21 cellular contexts compared by ENCODE assay signal in the genomic region with DNA sequence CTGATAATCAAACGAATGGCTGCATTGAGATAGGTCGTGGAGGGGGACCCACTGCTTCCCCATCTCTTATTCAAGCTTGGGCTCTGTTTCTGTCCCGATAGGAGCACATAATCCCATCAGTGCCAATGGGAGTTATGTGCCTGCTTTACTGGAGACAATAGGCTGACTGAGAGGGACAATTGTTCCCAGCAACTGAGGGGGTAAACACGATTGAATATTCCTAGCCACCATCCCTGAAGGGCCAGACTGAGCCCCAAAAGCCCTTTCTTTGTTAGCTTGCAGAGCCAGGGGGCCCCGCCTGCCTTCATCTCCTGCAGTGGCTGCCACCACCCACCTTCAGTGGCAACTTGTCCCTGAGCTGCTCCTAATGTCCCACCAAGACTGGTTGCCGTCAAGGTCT.
"Had no signal": no experiment of that assay in that cellular context is flagged by ENCODE, and none has a peak within 500 bp of the region (broad histone marks: within the 10 kb centered on the region; RNA-seq: fewer than 3 reads in every experiment).

No MANE protein-coding gene starts in this region.

- H3K9me3 ChIP-seq: heart left ventricle, left lung, lower lobe of right lung, ovary, testis, tibial nerve, upper lobe of right lung, vagina had no signal

- H3K27me3 ChIP-seq: heart left ventricle, left lung, ovary, testis, tibial nerve, upper lobe of right lung, vagina had no signal

- H3K4me3 Mint-ChIP-seq: dendritic cell treated with granulocyte-macrophage colony-stimulating factor and Interleukin-4, amounts not matched to agents 40 ng/mL and 50 ng/mL, for 4 days; endodermal cell; naive thymus-derived CD4-positive, alpha-beta T cell had no signal

- H3K36me3 Mint-ChIP-seq: naive thymus-derived CD4-positive, alpha-beta T cell had no signal

- H3K27ac ChIP-seq: foreskin keratinocyte, heart left ventricle, left lung, lower lobe of right lung, ovary, testis, tibial nerve, upper lobe of right lung, vagina had no signal

- H3K4me1 ChIP-seq: foreskin keratinocyte, heart left ventricle, left lung, lower lobe of right lung, testis, tibial nerve, upper lobe of right lung, vagina had no signal

- H3K4me1 Mint-ChIP-seq: naive thymus-derived CD4-positive, alpha-beta T cell had no signal

- H3K27me3 Mint-ChIP-seq: dendritic cell treated with granulocyte-macrophage colony-stimulating factor and Interleukin-4, amounts not matched to agents 40 ng/mL and 50 ng/mL, for 4 days had no signal

- H3K27ac Mint-ChIP-seq: dendritic cell treated with granulocyte-macrophage colony-stimulating factor and Interleukin-4, amounts not matched to agents 40 ng/mL and 50 ng/mL, for 4 days; endodermal cell; naive thymus-derived CD4-positive, alpha-beta T cell; progenitor cell of endocrine pancreas had no signal

- H3K9me3 Mint-ChIP-seq: dendritic cell treated with granulocyte-macrophage colony-stimulating factor and Interleukin-4, amounts not matched to agents 40 ng/mL and 50 ng/mL, for 4 days; endodermal cell had no signal

- DNase-seq: effector CD4-positive, alpha-beta T cell; endodermal cell; erythroblast; foreskin keratinocyte; heart left ventricle; islet precursor cell; left lung; lower lobe of right lung; mesenchymal stem cell; naive thymus-derived CD4-positive, alpha-beta T cell; ovary; right cardiac atrium; small intestine; stimulated activated CD4-positive, alpha-beta T cell treated with anti-CD3 and anti-CD28 coated beads, Interleukin-12 subunit alpha, Interleukin-12 subunit beta, amount 100 ng/mL, for 4 hours; stimulated activated naive CD4-positive, alpha-beta T cell treated with Interleukin-2 at 50 U/mL for 16 hours; testis; upper lobe of right lung had no signal

- H3K4me3 ChIP-seq: heart left ventricle, left lung, lower lobe of right lung, ovary, testis, tibial nerve, upper lobe of right lung, vagina had no signal

- H3K36me3 ChIP-seq: heart left ventricle, left lung, lower lobe of right lung, ovary, tibial nerve, upper lobe of right lung, vagina had no signal
